Comparison of ENCODE assay signal across 13 cellular contexts in the genomic region with DNA sequence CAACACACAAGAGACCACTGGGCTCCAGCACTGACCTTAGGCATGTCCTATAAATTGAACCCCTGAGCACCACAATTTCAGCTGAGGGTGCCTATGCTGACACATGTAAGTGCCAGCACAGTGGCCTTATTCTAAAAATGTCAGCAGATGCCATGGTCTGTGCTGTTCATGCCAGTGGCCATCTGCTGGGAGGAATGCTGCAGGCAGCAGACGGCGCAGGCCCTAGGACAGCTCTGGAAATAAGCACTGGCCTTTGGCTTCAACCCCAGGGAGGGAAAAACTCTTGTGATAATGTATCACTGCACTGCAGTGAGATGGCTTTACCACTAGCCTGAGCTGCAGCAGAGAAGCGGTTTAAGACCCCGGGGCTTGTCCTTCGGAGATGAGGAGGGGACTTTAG.
A peak's percentile ranks its signal among the peaks of the same experiment; 100 is the strongest.
DNase-seq lines count a peak whose midpoint lies in the region; TF ChIP-seq lines count a peak whose summit lies in the region.
"Had no signal": no experiment of that assay in that cellular context is flagged by ENCODE, and none has a peak within 500 bp of the region (broad histone marks: within the 10 kb centered on the region; RNA-seq: fewer than 3 reads in every experiment).

No MANE protein-coding gene starts in this region.

- H3K4me1 ChIP-seq in endodermal cell (ENCODE audit: control insufficient read depth, insufficient read depth, low read length) (peaks cover 11% of the 10 kb centered on the region), colonic mucosa (no peaks in the 10 kb centered on the region)
- H3K4me1 ChIP-seq: gastroesophageal sphincter, spleen had no signal

- H3K36me3 Mint-ChIP-seq in endodermal cell (ENCODE audit: low read depth) = no peaks in the 10 kb centered on the region
- peaks cover 14% of the 10 kb centered on the region for H3K36me3 Mint-ChIP-seq in type B pancreatic cell

- H3K27me3 Mint-ChIP-seq in endodermal cell (ENCODE audit: insufficient read depth) (peaks cover 3% of the 10 kb centered on the region), type B pancreatic cell (no peaks in the 10 kb centered on the region)

- H3K4me3 Mint-ChIP-seq in endodermal cell (no peak overlapping the region), type B pancreatic cell (no peak overlapping the region)
- H3K4me3 Mint-ChIP-seq: activated CD4-positive, alpha-beta T cell treated with anti-CD3 and anti-CD28 coated beads, Interleukin-2, amount 10 ng/mL, durations not matched to agents 24 days and 14 days; T-helper 1 cell treated with Interleukin-12 subunit alpha and Interleukin-12 subunit beta and Interleukin-4 antibody, amounts not matched to agents 30 μg/mL and 1 μg/mL, for 36 hours had no signal

- H3K4me3 ChIP-seq in endodermal cell (ENCODE audit: low read length) (no peak overlapping the region), colonic mucosa (no peak overlapping the region)
- H3K4me3 ChIP-seq: gastroesophageal sphincter, spleen had no signal

- H3K9me3 Mint-ChIP-seq in endodermal cell (peaks cover 14% of the 10 kb centered on the region), type B pancreatic cell (peaks cover 15% of the 10 kb centered on the region)
- H3K9me3 Mint-ChIP-seq: activated CD4-positive, alpha-beta T cell treated with anti-CD3 and anti-CD28 coated beads, Interleukin-2, amount 10 ng/mL, durations not matched to agents 24 days and 14 days; T-helper 1 cell treated with Interleukin-12 subunit alpha and Interleukin-12 subunit beta and Interleukin-4 antibody, amounts not matched to agents 30 μg/mL and 1 μg/mL, for 36 hours had no signal

- DNase-seq in NCI-H524 (lab: John Stamatoyannopoulos, UW) (peak; percentile 12 to 67), NCI-H524 treated with DMSO at 0.1 percent for 48 hours (lab: John Stamatoyannopoulos, UW) (no peak), endodermal cell (peak; percentile 66), islet precursor cell (peak; percentile 70), type B pancreatic cell (ENCODE audit: extremely low spot score, unreplicated experiment) (no peak), colonic mucosa (no peak), D341Med (ENCODE audit: low spot score) (no peak), GM19240 (ENCODE audit: insufficient read length, low spot score) (no peak)
- DNase-seq: activated CD4-positive, alpha-beta T cell treated with anti-CD3 and anti-CD28 coated beads, Interleukin-2, amount 10 ng/mL, durations not matched to agents 24 days and 14 days; NCI-H69; spleen had no signal

- H3K27ac Mint-ChIP-seq in endodermal cell (no peak overlapping the region), type B pancreatic cell (no peak overlapping the region)
- H3K27ac Mint-ChIP-seq: activated CD4-positive, alpha-beta T cell treated with anti-CD3 and anti-CD28 coated beads, Interleukin-2, amount 10 ng/mL, durations not matched to agents 24 days and 14 days; T-helper 1 cell treated with Interleukin-12 subunit alpha and Interleukin-12 subunit beta and Interleukin-4 antibody, amounts not matched to agents 30 μg/mL and 1 μg/mL, for 36 hours had no signal

- H3K27me3 ChIP-seq in endodermal cell (ENCODE audit: control insufficient read depth, insufficient read depth, low read length, poor library complexity, severe bottlenecking) (no peaks in the 10 kb centered on the region), colonic mucosa (no peaks in the 10 kb centered on the region)
- H3K27me3 ChIP-seq: gastroesophageal sphincter, spleen had no signal

- intact Hi-C loops in colonic mucosa (cut with DNase I) = no loop called here

- H3K36me3 ChIP-seq in endodermal cell (ENCODE audit: control insufficient read depth, insufficient read depth, low read length) (no peaks in the 10 kb centered on the region), colonic mucosa (no peaks in the 10 kb centered on the region)

- H3K9me3 ChIP-seq in endodermal cell (ENCODE audit: control insufficient read depth, low read length) (no peaks in the 10 kb centered on the region), colonic mucosa (no peaks in the 10 kb centered on the region)
- H3K9me3 ChIP-seq: gastroesophageal sphincter had no signal

- TF ChIP-seq CTCF in endodermal cell (conservative IDR thresholded peaks at IDR 0.05) = peak; percentile 72
- peak; percentile 46 for TF ChIP-seq CTCF in type B pancreatic cell (conservative IDR thresholded peaks at IDR 0.05)
- no peak for TF ChIP-seq CTCF in colonic mucosa (IDR thresholded peaks at IDR 0.05)

- H3K4me1 Mint-ChIP-seq in endodermal cell (peaks cover 20% of the 10 kb centered on the region), type B pancreatic cell (ENCODE audit: unreplicated experiment) (no peaks in the 10 kb centered on the region)
- H3K4me1 Mint-ChIP-seq: activated CD4-positive, alpha-beta T cell treated with anti-CD3 and anti-CD28 coated beads, Interleukin-2, amount 10 ng/mL, durations not matched to agents 24 days and 14 days had no signal

- H3K27ac ChIP-seq in endodermal cell (ENCODE audit: low read depth, low read length) = no peak overlapping the region
- H3K27ac ChIP-seq in colonic mucosa = no peak overlapping the region
- H3K27ac ChIP-seq: gastroesophageal sphincter, spleen had no signal

- no peak overlapping the region for H3K9ac ChIP-seq in endodermal cell (ENCODE audit: extremely low read depth, low read length, poor library complexity, severe bottlenecking)
- no peak overlapping the region for H3K9ac ChIP-seq in colonic mucosa (ENCODE audit: low read depth in 2 of 2, low read length in 2 of 2)

- 93% methylated on average over 5 of the region's 5 CpGs; no CpG with 5 or more reads in 1 of the 2 experiments for WGBS in endodermal cell (ENCODE audit: insufficient coverage in 1 of 2, insufficient read length in 1 of 2), 2 experiments

Comparison
In these comparisons a context has a peak if more than half of its experiments do, and no peak if none do; other contexts are left out.
1. DNase-seq: peak in NCI-H524 (2 of 2), endodermal cell (single experiment) and islet precursor cell (single experiment); none in NCI-H524 treated with DMSO at 0.1 percent for 48 hours (single experiment), type B pancreatic cell (single experiment), colonic mucosa (single experiment), D341Med (single experiment) and GM19240 (single experiment).